In the genomic region with DNA sequence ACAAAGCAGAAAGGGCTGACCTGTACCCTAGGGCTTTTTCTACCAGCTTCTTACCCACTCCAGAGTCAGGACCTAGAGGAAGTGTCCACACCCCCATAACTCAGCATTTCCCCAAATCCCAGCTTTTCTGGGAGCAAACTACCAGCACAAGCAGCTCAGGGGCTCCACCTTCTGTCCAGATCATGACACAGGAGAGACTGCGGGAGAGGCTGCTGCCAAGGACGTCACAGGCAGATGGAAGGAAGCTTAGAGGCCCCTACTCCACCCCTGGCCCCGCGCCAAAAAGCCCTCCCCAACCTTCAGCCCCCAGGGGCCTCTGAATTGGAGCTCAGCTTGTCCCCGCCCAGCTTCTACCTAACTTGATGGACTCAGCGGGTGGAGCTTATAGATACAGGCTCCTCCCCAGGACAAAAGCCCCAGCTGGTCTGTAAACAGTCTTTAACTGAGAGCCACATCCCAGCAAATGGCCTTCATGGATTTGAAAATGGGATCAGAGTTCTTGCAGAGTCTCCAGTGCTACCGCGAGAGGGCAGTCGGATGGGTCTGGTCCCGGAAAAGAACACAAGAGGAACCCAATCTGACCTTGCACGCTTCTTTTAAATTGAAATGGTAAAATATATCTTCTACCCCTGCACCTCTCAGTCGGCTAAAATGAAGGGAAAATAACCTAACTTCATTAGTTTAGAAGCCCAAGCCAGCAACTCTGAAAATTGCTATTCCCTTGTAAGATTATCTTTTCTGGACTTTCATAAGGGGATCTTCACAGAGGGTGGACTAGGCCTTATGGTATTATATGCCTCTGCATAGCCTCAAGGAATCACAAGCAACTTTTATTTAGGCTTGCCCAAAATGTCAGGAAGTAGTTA, we compare ENCODE assay signal across 8 cellular contexts. TPM values are rescaled to one million over a fixed set of nuclear protein-coding genes. Genes with fewer than 3 reads are reported as not detected.
DNase-seq lines count a peak whose midpoint lies in the region; ATAC-seq, FAIRE-seq and TF ChIP-seq lines count a peak whose summit lies in the region.

No MANE protein-coding gene starts in this region.

- peaks cover 48% of the 10 kb centered on the region for H3K4me1 Mint-ChIP-seq in progenitor cell of endocrine pancreas (ENCODE audit: low read depth)

- H3K36me3 Mint-ChIP-seq in progenitor cell of endocrine pancreas (ENCODE audit: insufficient read depth) = peaks cover 18% of the 10 kb centered on the region

- TF ChIP-seq CTCF in GM12874 (IDR thresholded peaks at IDR 0.05; ENCODE audit: insufficient read depth, low read depth, low read length) (peak; percentile 79), progenitor cell of endocrine pancreas (IDR thresholded peaks at IDR 0.05; ENCODE audit: unreplicated experiment) (peak; percentile 61)

- peak overlapping the region; percentile 99 for H3K27ac Mint-ChIP-seq in progenitor cell of endocrine pancreas

- intact Hi-C loops in left cardiac atrium (cut with DNase I) = no loop called here

- no peaks in the 10 kb centered on the region for H3K27me3 Mint-ChIP-seq in progenitor cell of endocrine pancreas

- ATAC-seq in HG02759 (IDR thresholded peaks at IDR 0.05; ENCODE audit: unreplicated experiment) (peak; percentile 58), left cardiac atrium (peak; percentile 83 to 85)

- DNase-seq in NCI-H128 (lab: John Stamatoyannopoulos, UW; ENCODE audit: unreplicated experiment) = peak; percentile 99
- DNase-seq in T follicular helper cell (ENCODE audit: low read depth) = peak; percentile 97
- peak; percentile 100 for DNase-seq in amniotic epithelial cell (ENCODE audit: low read depth)
- peak; percentile 99 for DNase-seq in left cardiac atrium
- DNase-seq in progenitor cell of endocrine pancreas (ENCODE audit: low spot score, unreplicated experiment) = peak; percentile 87
- DNase-seq in urothelium cell line (ENCODE audit: low spot score) = peak; percentile 95

- peak overlapping the region; percentile 84 for H3K4me3 Mint-ChIP-seq in progenitor cell of endocrine pancreas (ENCODE audit: low read depth)

- no peaks in the 10 kb centered on the region for H3K9me3 Mint-ChIP-seq in progenitor cell of endocrine pancreas (ENCODE audit: low read depth)

- FAIRE-seq in urothelium cell line (lab: Jason Lieb, UNC) = no peak

RNA-seq across cellular contexts. Expression of a gene that starts 6.8 kb away (rescaled TPM):
- total RNA-seq in left cardiac atrium = 10 to 100 TPM; 38.3 to 54.1 TPM
- total RNA-seq in progenitor cell of endocrine pancreas = 128 and 131 TPM in 2 replicates

RNA-seq across cellular contexts. Expression of a gene that starts 8.9 kb away (rescaled TPM):
- total RNA-seq in left cardiac atrium (1,000 to 10,000 TPM; 1,539 to 1,844 TPM), progenitor cell of endocrine pancreas (528 and 541 TPM in 2 replicates)

RNA-seq across cellular contexts. Expression of a gene that starts 51.2 kb away (rescaled TPM):
- total RNA-seq in left cardiac atrium (100 to 1,000 TPM; 126 to 138 TPM), progenitor cell of endocrine pancreas (231 and 234 TPM in 2 replicates)

Comparison
In these comparisons a context has a peak if more than half of its experiments do, and no peak if none do; other contexts are left out.
1. Peak in every context shown above with its lines: DNase-seq and ATAC-seq.